In genomic region chr4:170769857-170770256, GRCh38 we compare ENCODE assay signal across 16 cellular contexts.
A peak's percentile ranks its signal among the peaks of the same experiment; 100 is the strongest.
DNase-seq lines count a peak whose midpoint lies in the region; ATAC-seq and TF ChIP-seq lines count a peak whose summit lies in the region.
"Had no signal": no experiment of that assay in that cellular context is flagged by ENCODE, and none has a peak within 500 bp of the region (broad histone marks: within the 10 kb centered on the region; RNA-seq: fewer than 3 reads in every experiment).

No MANE protein-coding gene starts in this region.

- no peak overlapping the region for H3K4me3 Mint-ChIP-seq in stimulated activated naive CD8-positive, alpha-beta T cell treated with anti-CD3 and anti-CD28 coated beads, Interleukin-15, amount 100 ng/mL, for 72 hours
- H3K4me3 Mint-ChIP-seq: CD4-positive, CD25-positive, alpha-beta regulatory T cell; H9; IgD-negative memory B cell had no signal

- POLR2A ChIA-PET in RWPE1 (lab: Yijun Ruan, JAX; ENCODE audit: low non-redundant PET), result no interaction called here

- H3K27me3 Mint-ChIP-seq in stimulated activated naive CD8-positive, alpha-beta T cell treated with anti-CD3 and anti-CD28 coated beads, Interleukin-15, amount 100 ng/mL, for 72 hours, result no peaks in the 10 kb centered on the region
- H3K27me3 Mint-ChIP-seq: CD4-positive, CD25-positive, alpha-beta regulatory T cell; IgD-negative memory B cell had no signal

- TF ChIP-seq CTCF in RWPE1 (conservative IDR thresholded peaks at IDR 0.05; ENCODE audit: low read depth) (no peak), fibroblast of mammary gland (conservative IDR thresholded peaks at IDR 0.05; ENCODE audit: control insufficient read depth, insufficient read depth, low read depth, low read length) (no peak)

- no peaks in the 10 kb centered on the region for H3K4me1 Mint-ChIP-seq in stimulated activated naive CD8-positive, alpha-beta T cell treated with anti-CD3 and anti-CD28 coated beads, Interleukin-15, amount 100 ng/mL, for 72 hours
- H3K4me1 Mint-ChIP-seq: CD4-positive, CD25-positive, alpha-beta regulatory T cell; H9; IgD-negative memory B cell had no signal

- H3K4me3 ChIP-seq in fibroblast of mammary gland (ENCODE audit: control insufficient read depth, low read depth, low read length), result no peak overlapping the region
- H3K4me3 ChIP-seq: BLaER1 treated with 17β-estradiol and CSF1 and Interleukin-3, amounts not matched to agents 10 nM and 100 nM had no signal

- DNase-seq in ELR (ENCODE audit: low read depth), result peak; percentile 53
- peak; percentile 16 for DNase-seq in RWPE1 (ENCODE audit: low spot score)
- DNase-seq in amniotic epithelial cell (ENCODE audit: low read depth), result peak; percentile 66
- peak; percentile 26 for DNase-seq in fibroblast of mammary gland (ENCODE audit: low read depth)
- no peak for DNase-seq in stimulated activated naive CD8-positive, alpha-beta T cell treated with anti-CD3 and anti-CD28 coated beads, Interleukin-15, amount 100 ng/mL, for 72 hours
- DNase-seq in AG20443 (ENCODE audit: low spot score), result no peak
- DNase-seq: 8988T; CD4-positive, CD25-positive, alpha-beta regulatory T cell; DMS 273 treated with DMSO at 0.1 percent for 48 hours; DMS79; GOT3; H9 had no signal

- no peak for ATAC-seq in HG03432 (IDR thresholded peaks at IDR 0.05; ENCODE audit: unreplicated experiment)
- no peak for ATAC-seq in stimulated activated naive CD8-positive, alpha-beta T cell treated with anti-CD3 and anti-CD28 coated beads, Interleukin-15, amount 100 ng/mL, for 72 hours
- ATAC-seq in HG02885 (IDR thresholded peaks at IDR 0.05; ENCODE audit: poor library complexity, unreplicated experiment), result no peak

- H3K27ac ChIP-seq in RWPE1, result no peak overlapping the region
- H3K27ac ChIP-seq: BLaER1 treated with 17β-estradiol and CSF1 and Interleukin-3, amounts not matched to agents 10 nM and 100 nM had no signal

- H3K27ac Mint-ChIP-seq in stimulated activated naive CD8-positive, alpha-beta T cell treated with anti-CD3 and anti-CD28 coated beads, Interleukin-15, amount 100 ng/mL, for 72 hours, result no peak overlapping the region
- H3K27ac Mint-ChIP-seq: CD4-positive, CD25-positive, alpha-beta regulatory T cell; H9; IgD-negative memory B cell had no signal

- peaks cover 5 to 6% of the 10 kb centered on the region in 2 donors for H3K9me3 Mint-ChIP-seq in stimulated activated naive CD8-positive, alpha-beta T cell treated with anti-CD3 and anti-CD28 coated beads, Interleukin-15, amount 100 ng/mL, for 72 hours
- H3K9me3 Mint-ChIP-seq: H9 had no signal

- CTCF ChIA-PET in RWPE1 (lab: Yijun Ruan, JAX), result interaction anchor here (0.7 kb wide), 1 partner anchor 184 kb away, joined by 3 read pairs; no protein-coding TSS in a partner anchor

Comparison
In these comparisons a context has a peak if more than half of its experiments do, and no peak if none do; other contexts are left out.
1. DNase-seq: peak in ELR (single experiment), RWPE1 (single experiment), amniotic epithelial cell (single experiment) and fibroblast of mammary gland (single experiment); none in stimulated activated naive CD8-positive, alpha-beta T cell treated with anti-CD3 and anti-CD28 coated beads, Interleukin-15, amount 100 ng/mL, for 72 hours (0 of 2) and AG20443 (single experiment).